ENCODE assay signal across 29 cellular contexts in the genomic region with DNA sequence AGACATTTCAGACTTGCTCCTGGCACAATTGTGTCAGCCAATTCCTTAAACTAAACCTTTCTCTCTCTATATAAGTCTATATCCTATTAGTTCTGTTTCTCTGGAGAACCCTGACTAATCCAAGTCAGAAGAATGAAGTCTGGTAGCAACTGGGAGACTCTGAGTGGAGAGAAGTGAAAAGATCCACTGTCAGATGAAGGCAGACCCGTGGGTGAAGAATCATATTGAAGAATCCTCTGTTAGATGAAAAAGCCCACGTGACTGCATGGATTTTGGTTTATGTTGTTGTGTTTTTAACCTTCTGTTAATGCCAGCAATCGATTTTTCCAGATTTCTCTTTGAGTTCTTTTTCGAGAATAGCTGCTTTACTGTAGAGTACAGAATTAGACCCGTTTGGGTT.
"Had no signal": no experiment of that assay in that cellular context is flagged by ENCODE, and none has a peak within 500 bp of the region (broad histone marks: within the 10 kb centered on the region; RNA-seq: fewer than 3 reads in every experiment).

No MANE protein-coding gene starts in this region.

- ATAC-seq: activated CD4-positive, alpha-beta T cell treated with anti-CD3 and anti-CD28 coated beads for 36 hours; activated CD8-positive, alpha-beta memory T cell treated with anti-CD3 and anti-CD28 coated beads, Interleukin-2, amount 10 ng/mL, durations not matched to agents 7 days and 5 days; activated CD8-positive, alpha-beta T cell treated with anti-CD3 and anti-CD28 coated beads, Interleukin-2, amount 10 ng/mL, durations not matched to agents 7 days and 5 days; activated naive CD8-positive, alpha-beta T cell treated with anti-CD3 and anti-CD28 coated beads, Interleukin-2, amount 50 U/mL, for 24 hours; foreskin keratinocyte; gastroesophageal sphincter had no signal

- H3K27ac ChIP-seq: adrenal gland, breast epithelium, cardiac muscle cell, colonic mucosa, epithelial cell of prostate, esophagus squamous epithelium, foreskin keratinocyte, gastroesophageal sphincter had no signal

- H3K36me3 ChIP-seq: adrenal gland, breast epithelium, cardiac muscle cell, colonic mucosa, esophagus squamous epithelium, gastroesophageal sphincter had no signal

- DNase-seq: activated CD4-positive, alpha-beta memory T cell treated with anti-CD3 and anti-CD28 coated beads for 36 hours; activated CD4-positive, alpha-beta T cell treated with anti-CD3 and anti-CD28 coated beads for 36 hours; activated CD4-positive, alpha-beta T cell treated with anti-CD3 and anti-CD28 coated beads, Interleukin-2, amount 10 ng/mL, durations not matched to agents 24 days and 14 days; activated CD4-positive, CD25-positive, alpha-beta regulatory T cell; activated CD4-positive, CD25-positive, alpha-beta regulatory T cell treated with anti-CD3 and anti-CD28 coated beads, Interleukin-2, amount 50 U/mL, for 72 hours; activated CD8-positive, alpha-beta memory T cell treated with anti-CD3 and anti-CD28 coated beads, Interleukin-2, amount 10 ng/mL, durations not matched to agents 7 days and 5 days; activated CD8-positive, alpha-beta memory T cell treated with anti-CD3 and anti-CD28 coated beads, Interleukin-2, amount 50 U/mL, for 4 hours; activated CD8-positive, alpha-beta T cell treated with anti-CD3 and anti-CD28 coated beads, Interleukin-2, amount 10 ng/mL, durations not matched to agents 7 days and 5 days; activated effector memory CD4-positive, alpha-beta T cell treated with anti-CD3 and anti-CD28 coated beads, Interleukin-2, amount 50 U/mL, for 16 hours; activated naive CD4-positive, alpha-beta T cell treated with anti-CD3 and anti-CD28 coated beads for 36 hours; activated naive CD8-positive, alpha-beta T cell treated with anti-CD3 and anti-CD28 coated beads for 36 hours; activated naive CD8-positive, alpha-beta T cell treated with anti-CD3 and anti-CD28 coated beads, Interleukin-2, amount 50 U/mL, for 24 hours; activated T-cell treated with anti-CD3 and anti-CD28 coated beads, Interleukin-2, amount 50 U/mL, for 1 hour; activated T-cell treated with anti-CD3 and anti-CD28 coated beads, Interleukin-2, amount 50 U/mL, for 48 hours; adrenal gland; amygdala; aorta; central memory CD4-positive, alpha-beta T cell; cerebellar nuclear complex; colonic mucosa; effector CD8-positive, alpha-beta T cell; esophagus squamous epithelium; foreskin keratinocyte; head of caudate nucleus; T-helper 2 cell had no signal

- H3K4me3 ChIP-seq: adrenal gland, breast epithelium, cardiac muscle cell, colonic mucosa, esophagus squamous epithelium, gastroesophageal sphincter had no signal

- H3K4me1 ChIP-seq: adrenal gland, breast epithelium, colonic mucosa, esophagus squamous epithelium, foreskin keratinocyte, gastroesophageal sphincter had no signal

- H3K27me3 ChIP-seq: adrenal gland, breast epithelium, cardiac muscle cell, colonic mucosa, esophagus squamous epithelium, foreskin keratinocyte, gastroesophageal sphincter had no signal

- H3K9me3 ChIP-seq: adrenal gland, breast epithelium, colonic mucosa, esophagus squamous epithelium, gastroesophageal sphincter had no signal
